In genomic region chr3:66441692-66442091, GRCh38 we compare ENCODE assay signal across 10 cellular contexts. TPM values are rescaled to one million over a fixed set of nuclear protein-coding genes. Genes with fewer than 3 reads are reported as not detected.
DNase-seq lines count a peak whose midpoint lies in the region; ATAC-seq and TF ChIP-seq lines count a peak whose summit lies in the region.
"Had no signal": no experiment of that assay in that cellular context is flagged by ENCODE, and none has a peak within 500 bp of the region (broad histone marks: within the 10 kb centered on the region; RNA-seq: fewer than 3 reads in every experiment).

No MANE protein-coding gene starts in this region.

- TF ChIP-seq EP300 in esophagus muscularis mucosa (IDR thresholded peaks at IDR 0.05), result no peak

- H3K4me1 ChIP-seq in BLaER1 treated with 17β-estradiol and CSF1 and Interleukin-3, amounts not matched to agents 10 nM and 100 nM, result peaks cover 50 to 99% (median 94%) of the 10 kb centered on the region in 10 experiments
- H3K4me1 ChIP-seq in esophagus muscularis mucosa (peaks cover 60 to 100% (median 90%) of the 10 kb centered on the region in 4 donors), prostate gland (replicated peaks) (peaks cover 43% of the 10 kb centered on the region)

- H3K27me3 ChIP-seq in BLaER1 treated with 17β-estradiol and CSF1 and Interleukin-3, amounts not matched to agents 10 nM and 100 nM, result no peaks in the 10 kb centered on the region
- no peaks in the 10 kb centered on the region for H3K27me3 ChIP-seq in esophagus muscularis mucosa
- H3K27me3 ChIP-seq in prostate gland (replicated peaks; ENCODE audit: insufficient read depth), result no peaks in the 10 kb centered on the region

- POLR2A ChIA-PET in RWPE1 (lab: Yijun Ruan, JAX; ENCODE audit: low non-redundant PET), result no interaction called here

- ATAC-seq in HG03045 (IDR thresholded peaks at IDR 0.05; ENCODE audit: unreplicated experiment) (no peak), GM18868 (IDR thresholded peaks at IDR 0.05; ENCODE audit: unreplicated experiment) (no peak)
- ATAC-seq: activated naive CD4-positive, alpha-beta T cell treated with anti-CD3 and anti-CD28 coated beads, Interleukin-2, amount 50 U/mL, for 72 hours; natural killer cell had no signal

- peaks cover 0 to 90% (median 15%) of the 10 kb centered on the region in 11 experiments; a peak in 12 of 22 replicates for H4K20me1 ChIP-seq in BLaER1 treated with 17β-estradiol and CSF1 and Interleukin-3, amounts not matched to agents 10 nM and 100 nM

- H3K9me3 ChIP-seq in BLaER1 treated with 17β-estradiol and CSF1 and Interleukin-3, amounts not matched to agents 10 nM and 100 nM (replicated peaks in 1 of 11), result no peaks in the 10 kb centered on the region
- H3K9me3 ChIP-seq in esophagus muscularis mucosa (no peaks in the 10 kb centered on the region), prostate gland (no peaks in the 10 kb centered on the region)

- 93% methylated on average over 6 of the region's 6 CpGs for WGBS in esophagus muscularis mucosa
- 95% methylated on average over 6 of the region's 6 CpGs for WGBS in prostate gland

- intact Hi-C loops in esophagus muscularis mucosa (cut with DNase I) (no loop called here), prostate gland (cut with DNase I) (no loop called here)

- H3K9ac ChIP-seq in BLaER1 treated with 17β-estradiol and CSF1 and Interleukin-3, amounts not matched to agents 10 nM and 100 nM, result peak overlapping the region in 9 of 11 experiments; percentile 20 to 62 (median 46); a peak in 14 of 22 replicates

- TF ChIP-seq POLR2A in esophagus muscularis mucosa (IDR thresholded peaks at IDR 0.05; ENCODE audit: low read depth) (no peak), prostate gland (IDR thresholded peaks at IDR 0.05) (no peak)

- no peak for TF ChIP-seq CTCF in RWPE1 (conservative IDR thresholded peaks at IDR 0.05; ENCODE audit: low read depth)
- TF ChIP-seq CTCF in esophagus muscularis mucosa (IDR thresholded peaks at IDR 0.05), result no peak
- TF ChIP-seq CTCF in prostate gland (IDR thresholded peaks at IDR 0.05), result no peak

- no peak for DNase-seq in RWPE1 (ENCODE audit: low spot score)
- no peak for DNase-seq in esophagus muscularis mucosa (ENCODE audit: extremely low spot score)
- no peak for DNase-seq in prostate gland (ENCODE audit: low spot score)
- DNase-seq in HuH-7 (ENCODE audit: low spot score), result no peak
- DNase-seq in T-helper 9 cell, result no peak
- DNase-seq: natural killer cell had no signal

- CTCF ChIA-PET in RWPE1 (lab: Yijun Ruan, JAX), result interaction anchor here (0.7 kb wide), 1 partner anchor 34 kb away, joined by 3 read pairs; no protein-coding TSS in a partner anchor

- peak overlapping the region; percentile 57 to 91 (median 82) for H3K4me2 ChIP-seq in BLaER1 treated with 17β-estradiol and CSF1 and Interleukin-3, amounts not matched to agents 10 nM and 100 nM

- peaks cover 0 to 68% (median 11%) of the 10 kb centered on the region in 11 experiments; a peak in 11 of 22 replicates for H3K36me3 ChIP-seq in BLaER1 treated with 17β-estradiol and CSF1 and Interleukin-3, amounts not matched to agents 10 nM and 100 nM
- H3K36me3 ChIP-seq in esophagus muscularis mucosa, result peaks cover 0 to 9% (median 2%) of the 10 kb centered on the region in 4 donors
- no peaks in the 10 kb centered on the region for H3K36me3 ChIP-seq in prostate gland

- peak overlapping the region in 8 of 11 experiments; percentile 42 to 62 (median 52); a peak in 13 of 22 replicates for H3K27ac ChIP-seq in BLaER1 treated with 17β-estradiol and CSF1 and Interleukin-3, amounts not matched to agents 10 nM and 100 nM
- peak overlapping the region; percentile 93 for H3K27ac ChIP-seq in RWPE1
- H3K27ac ChIP-seq in esophagus muscularis mucosa (replicated peaks in 1 of 4), result peak overlapping the region; percentile 24 to 77 (median 68)
- H3K27ac ChIP-seq in prostate gland, result peak overlapping the region; percentile 73 to 77

- H3K4me3 ChIP-seq in BLaER1 treated with 17β-estradiol and CSF1 and Interleukin-3, amounts not matched to agents 10 nM and 100 nM, result peak overlapping the region in 1 of 10 experiments; percentile 15; a peak in 1 of 20 replicates
- no peak overlapping the region for H3K4me3 ChIP-seq in esophagus muscularis mucosa
- no peak overlapping the region for H3K4me3 ChIP-seq in prostate gland

RNA-seq across cellular contexts. Expression of gene LRIG1, which starts 59.1 kb away (rescaled TPM):
- total RNA-seq in esophagus muscularis mucosa (100 to 1,000 TPM in 3 of 4 donors, 10 to 100 TPM in 1; 95.3 to 136 (median 131) TPM), prostate gland (100 to 1,000 TPM; 119 to 186 TPM)
